17 cellular contexts compared by ENCODE assay signal in genomic region chr2:160512484-160512883, GRCh38. TPM values are rescaled to one million over a fixed set of nuclear protein-coding genes. Genes with fewer than 3 reads are reported as not detected.
A peak's percentile ranks its signal among the peaks of the same experiment; 100 is the strongest.
DNase-seq lines count a peak whose midpoint lies in the region; ATAC-seq and TF ChIP-seq lines count a peak whose summit lies in the region.
"Had no signal": no experiment of that assay in that cellular context is flagged by ENCODE, and none has a peak within 500 bp of the region (broad histone marks: within the 10 kb centered on the region; RNA-seq: fewer than 3 reads in every experiment).

No MANE protein-coding gene starts in this region.

- no peaks in the 10 kb centered on the region for H3K27me3 Mint-ChIP-seq in activated CD4-positive, alpha-beta T cell treated with anti-CD3 and anti-CD28 coated beads, Interleukin-2, amount 10 ng/mL, durations not matched to agents 24 days and 14 days

- POLR2A ChIA-PET in HEK293 (lab: Yijun Ruan, JAX), result no interaction called here

- peaks cover 9% of the 10 kb centered on the region for H3K4me1 ChIP-seq in HEK293 (ENCODE audit: control insufficient read depth, insufficient read depth, low read length)

- H3K27ac ChIP-seq in HEK293 (ENCODE audit: extremely low read depth, low read depth, low read length) (no peak overlapping the region), SK-N-MC (peak overlapping the region; percentile 51; the same call in 1 of the 2 replicates)
- H3K27ac ChIP-seq: BLaER1 treated with 17β-estradiol and CSF1 and Interleukin-3, amounts not matched to agents 10 nM and 100 nM had no signal

- H3K9me3 ChIP-seq in HEK293 (ENCODE audit: control insufficient read depth, insufficient read depth, low read depth, low read length) (no peaks in the 10 kb centered on the region), SK-N-MC (ENCODE audit: low read depth, low read length) (no peaks in the 10 kb centered on the region)
- H3K9me3 ChIP-seq: BLaER1 treated with 17β-estradiol and CSF1 and Interleukin-3, amounts not matched to agents 10 nM and 100 nM had no signal

- ATAC-seq in left ventricle myocardium superior (peak; percentile 22), HG03460 (IDR thresholded peaks at IDR 0.05; ENCODE audit: unreplicated experiment) (no peak), GM21360 (IDR thresholded peaks at IDR 0.05; ENCODE audit: unreplicated experiment) (no peak)
- ATAC-seq: GM12878 had no signal

- no peak overlapping the region for H3K4me3 Mint-ChIP-seq in activated CD4-positive, alpha-beta T cell treated with anti-CD3 and anti-CD28 coated beads, Interleukin-2, amount 10 ng/mL, durations not matched to agents 24 days and 14 days

- DNase-seq in activated CD4-positive, alpha-beta T cell treated with anti-CD3 and anti-CD28 coated beads, Interleukin-2, amount 10 ng/mL, durations not matched to agents 24 days and 14 days, result peak; percentile 51
- no peak for DNase-seq in activated CD4-positive, alpha-beta T cell treated with anti-CD3 and anti-CD28 coated beads, Interleukin-2, amount 50 U/mL, for 48 hours
- DNase-seq in SK-N-MC (ENCODE audit: low read depth, low spot score) (no peak), left ventricle myocardium superior (no peak), NCI-H2196 treated with DMSO at 0.1 percent for 48 hours (lab: John Stamatoyannopoulos, UW; ENCODE audit: unreplicated experiment) (no peak)
- DNase-seq: DMS 273 treated with DMSO at 0.1 percent for 48 hours, GDM1, NCI-H1092, NCI-H2081 treated with DMSO at 0.1 percent for 48 hours, NCI-H446 treated with DMSO at 0.1 percent for 48 hours, NCI-H774, SHP77 treated with DMSO at 0.1 percent for 48 hours had no signal

- H3K4me1 Mint-ChIP-seq in activated CD4-positive, alpha-beta T cell treated with anti-CD3 and anti-CD28 coated beads, Interleukin-2, amount 10 ng/mL, durations not matched to agents 24 days and 14 days, result peaks cover 34% of the 10 kb centered on the region

- no peaks in the 10 kb centered on the region for H3K36me3 ChIP-seq in HEK293 (ENCODE audit: control insufficient read depth in 2 of 2, insufficient read depth in 1 of 2, low read length in 2 of 2)
- H3K36me3 ChIP-seq in SK-N-MC (ENCODE audit: insufficient read depth, low read length), result no peaks in the 10 kb centered on the region
- H3K36me3 ChIP-seq: BLaER1 treated with 17β-estradiol and CSF1 and Interleukin-3, amounts not matched to agents 10 nM and 100 nM had no signal

- CTCF ChIA-PET in HEK293 (lab: Yijun Ruan, JAX), result no interaction called here

- H3K9ac ChIP-seq in SK-N-MC (ENCODE audit: insufficient read length), result no peak overlapping the region
- H3K9ac ChIP-seq: BLaER1 treated with 17β-estradiol and CSF1 and Interleukin-3, amounts not matched to agents 10 nM and 100 nM had no signal

- no peak overlapping the region for H3K4me3 ChIP-seq in HEK293 (ENCODE audit: low read depth, low read length)
- H3K4me3 ChIP-seq in SK-N-MC, result no peak overlapping the region
- H3K4me3 ChIP-seq: BLaER1 treated with 17β-estradiol and CSF1 and Interleukin-3, amounts not matched to agents 10 nM and 100 nM; GM12878 had no signal

- no peak overlapping the region for H3K27ac Mint-ChIP-seq in activated CD4-positive, alpha-beta T cell treated with anti-CD3 and anti-CD28 coated beads, Interleukin-2, amount 10 ng/mL, durations not matched to agents 24 days and 14 days

- intact Hi-C loops in activated CD4-positive, alpha-beta T cell treated with anti-CD3 and anti-CD28 coated beads, Interleukin-2, amount 10 ng/mL, durations not matched to agents 24 days and 14 days (cut with micrococcal nuclease), result no loop called here
- intact Hi-C loops in left ventricle myocardium superior (cut with micrococcal nuclease), result no loop called here

- TF ChIP-seq CTCF in HEK293 (tag by site-specific recombination; IDR thresholded peaks at IDR 0.05), result no peak

- H3K9me3 Mint-ChIP-seq in activated CD4-positive, alpha-beta T cell treated with anti-CD3 and anti-CD28 coated beads, Interleukin-2, amount 10 ng/mL, durations not matched to agents 24 days and 14 days, result peaks cover 9% of the 10 kb centered on the region

- peaks cover 2% of the 10 kb centered on the region for H3K36me3 Mint-ChIP-seq in activated CD4-positive, alpha-beta T cell treated with anti-CD3 and anti-CD28 coated beads, Interleukin-2, amount 10 ng/mL, durations not matched to agents 24 days and 14 days (ENCODE audit: low read depth)

TF ChIP-seq in HEK293, 187 proteins besides CTCF, POLR2A, EP300 and RAD21:
- TF ChIP-seq ZNF138 (tag by site-specific recombination; IDR thresholded peaks at IDR 0.05; ENCODE audit: borderline replicate concordance) (no peak), ZFHX2 (tag by site-specific recombination; conservative IDR thresholded peaks at IDR 0.05) (peak; percentile 60), ZNF398 (tag by site-specific recombination; IDR thresholded peaks at IDR 0.05) (no peak), EGR2 (tag by site-specific recombination; IDR thresholded peaks at IDR 0.05; ENCODE audit: low read depth) (peak; percentile 70), ZNF292 (tag by site-specific recombination; IDR thresholded peaks at IDR 0.05; ENCODE audit: borderline replicate concordance, low read depth) (no peak), PATZ1 (tag by site-specific recombination; IDR thresholded peaks at IDR 0.05) (no peak), KLF7 (tag by site-specific recombination; IDR thresholded peaks at IDR 0.05; ENCODE audit: borderline replicate concordance) (no peak)

RNA-seq across cellular contexts. Expression of gene RBMS1, which starts 18.9 kb away (rescaled TPM):
- total RNA-seq in activated CD4-positive, alpha-beta T cell treated with anti-CD3 and anti-CD28 coated beads, Interleukin-2, amount 10 ng/mL, durations not matched to agents 24 days and 14 days, result 34.0 and 35.2 TPM in 2 replicates
- total RNA-seq in left ventricle myocardium superior, result 60.8 TPM
